16 cellular contexts compared by ENCODE assay signal in genomic region chr10:14468022-14468421, GRCh38.
A peak's percentile ranks its signal among the peaks of the same experiment; 100 is the strongest.
DNase-seq lines count a peak whose midpoint lies in the region; ATAC-seq and TF ChIP-seq lines count a peak whose summit lies in the region.
"Had no signal": no experiment of that assay in that cellular context is flagged by ENCODE, and none has a peak within 500 bp of the region (broad histone marks: within the 10 kb centered on the region; RNA-seq: fewer than 3 reads in every experiment).

No MANE protein-coding gene starts in this region.

- no peaks in the 10 kb centered on the region for H3K9me3 ChIP-seq in RWPE2 (ENCODE audit: severe bottlenecking)
- no peaks in the 10 kb centered on the region for H3K9me3 ChIP-seq in CD4-positive, alpha-beta T cell (ENCODE audit: control insufficient read depth, low read length)
- H3K9me3 ChIP-seq: ascending aorta, SJSA1 had no signal

- DNase-seq in DMS 273 treated with DMSO at 0.1 percent for 48 hours (lab: John Stamatoyannopoulos, UW), result peak; percentile 20
- peak in 2 of 3 experiments; percentile 67 to 93 for DNase-seq in NCI-H1417 (lab: John Stamatoyannopoulos, UW)
- no peak for DNase-seq in RWPE2 (ENCODE audit: low spot score)
- DNase-seq in left kidney (ENCODE audit: low read depth, low spot score), result peak; percentile 81
- no peak for DNase-seq in stimulated activated CD4-positive, alpha-beta T cell treated with anti-CD3 and anti-CD28 coated beads, Interleukin-15, amount 100 ng/mL, for 24 hours
- no peak for DNase-seq in CD4-positive, alpha-beta T cell
- DNase-seq: activated CD4-positive, alpha-beta T cell treated with anti-CD3 and anti-CD28 coated beads for 48 hours; activated naive CD4-positive, alpha-beta T cell treated with Interleukin-2 at 50 U/mL for 16 hours; right cardiac atrium had no signal

- no peaks in the 10 kb centered on the region for H3K4me1 Mint-ChIP-seq in CD4-positive, alpha-beta T cell (ENCODE audit: low read depth)
- H3K4me1 Mint-ChIP-seq: memory B cell had no signal

- peak; percentile 44; the same call in 2 of the 3 replicates for ATAC-seq in RWPE2 (ENCODE audit: low read depth)
- ATAC-seq in GM19397 (IDR thresholded peaks at IDR 0.05; ENCODE audit: unreplicated experiment), result no peak
- no peak for ATAC-seq in CD4-positive, alpha-beta T cell (ENCODE audit: poor library complexity)
- no peak for ATAC-seq in HG02981 (IDR thresholded peaks at IDR 0.05; ENCODE audit: unreplicated experiment)
- ATAC-seq: natural killer cell treated with Interleukin-12 subunit alpha and Interleukin-12 subunit beta and Interleukin-15 and Interleukin-18, amount 100 ng/mL, for 72 hours; right cardiac atrium had no signal

- H3K4me3 ChIP-seq in RWPE2 (ENCODE audit: severe bottlenecking), result no peak overlapping the region
- H3K4me3 ChIP-seq: ascending aorta, coronary artery, SJSA1 had no signal

- no peak for TF ChIP-seq CTCF in RWPE2 (IDR thresholded peaks at IDR 0.05; ENCODE audit: poor library complexity, severe bottlenecking)
- TF ChIP-seq CTCF in CD4-positive, alpha-beta T cell (IDR thresholded peaks at IDR 0.05), result no peak

- CTCF ChIA-PET in CD4-positive, alpha-beta T cell (lab: Charles Lee), result no interaction called here

- no peak overlapping the region for H3K4me3 Mint-ChIP-seq in CD4-positive, alpha-beta T cell
- H3K4me3 Mint-ChIP-seq: memory B cell; natural killer cell treated with Interleukin-12 subunit alpha and Interleukin-12 subunit beta and Interleukin-15 and Interleukin-18, amount 100 ng/mL, for 72 hours had no signal

- H3K36me3 Mint-ChIP-seq in CD4-positive, alpha-beta T cell (ENCODE audit: low read depth), result no peaks in the 10 kb centered on the region
- H3K36me3 Mint-ChIP-seq: natural killer cell treated with Interleukin-12 subunit alpha and Interleukin-12 subunit beta and Interleukin-15 and Interleukin-18, amount 100 ng/mL, for 72 hours had no signal

- no peaks in the 10 kb centered on the region for H3K27me3 ChIP-seq in RWPE2 (ENCODE audit: insufficient read depth, poor library complexity, severe bottlenecking)
- H3K27me3 ChIP-seq in CD4-positive, alpha-beta T cell (ENCODE audit: control insufficient read depth, insufficient read depth, low read length), result no peaks in the 10 kb centered on the region
- H3K27me3 ChIP-seq: ascending aorta, SJSA1 had no signal

- peak overlapping the region; percentile 18 for H3K27ac ChIP-seq in RWPE2 (ENCODE audit: poor library complexity, severe bottlenecking)
- H3K27ac ChIP-seq in CD4-positive, alpha-beta T cell (ENCODE audit: low read depth, low read length), result no peak overlapping the region
- H3K27ac ChIP-seq: ascending aorta, coronary artery, SJSA1 had no signal

- intact Hi-C loops in CD4-positive, alpha-beta T cell (cut with DNase I, micrococcal nuclease), result no loop called here

- H3K4me1 ChIP-seq in RWPE2 (ENCODE audit: insufficient read depth, poor library complexity, severe bottlenecking), result no peaks in the 10 kb centered on the region
- H3K4me1 ChIP-seq: ascending aorta, SJSA1 had no signal

- POLR2A ChIA-PET in CD4-positive, alpha-beta T cell (lab: Charles Lee), result no interaction called here

- H3K36me3 ChIP-seq in RWPE2 (ENCODE audit: low read depth), result no peaks in the 10 kb centered on the region
- H3K36me3 ChIP-seq: ascending aorta, SJSA1 had no signal

- no peak overlapping the region for H3K27ac Mint-ChIP-seq in CD4-positive, alpha-beta T cell
- H3K27ac Mint-ChIP-seq: memory B cell; natural killer cell treated with Interleukin-12 subunit alpha and Interleukin-12 subunit beta and Interleukin-15 and Interleukin-18, amount 100 ng/mL, for 72 hours had no signal

- peaks cover 17% of the 10 kb centered on the region for H3K27me3 Mint-ChIP-seq in CD4-positive, alpha-beta T cell

- peaks cover 5% of the 10 kb centered on the region for H3K9me3 Mint-ChIP-seq in CD4-positive, alpha-beta T cell
- H3K9me3 Mint-ChIP-seq: natural killer cell treated with Interleukin-12 subunit alpha and Interleukin-12 subunit beta and Interleukin-15 and Interleukin-18, amount 100 ng/mL, for 72 hours had no signal

Comparison
In these comparisons a context has a peak if more than half of its experiments do, and no peak if none do; other contexts are left out.
1. DNase-seq: peak in DMS 273 treated with DMSO at 0.1 percent for 48 hours (single experiment), NCI-H1417 (2 of 3) and left kidney (single experiment); none in RWPE2 (single experiment), stimulated activated CD4-positive, alpha-beta T cell treated with anti-CD3 and anti-CD28 coated beads, Interleukin-15, amount 100 ng/mL, for 24 hours (single experiment) and CD4-positive, alpha-beta T cell (0 of 10).